Comparison of ENCODE assay signal across 30 cellular contexts in genomic region chr5:82987188-82987587, GRCh38.
"Had no signal": no experiment of that assay in that cellular context is flagged by ENCODE, and none has a peak within 500 bp of the region (broad histone marks: within the 10 kb centered on the region; RNA-seq: fewer than 3 reads in every experiment).

No MANE protein-coding gene starts in this region.

- H3K4me2 ChIP-seq: KMS-11, SK-N-SH had no signal

- ATAC-seq: activated T-cell treated with anti-CD3 and anti-CD28 coated beads, Interleukin-2, amount 50 U/mL, for 4 hours; PC-3 had no signal

- H3K27me3 ChIP-seq: brain microvascular endothelial cell, Peyer's patch, SJSA1 had no signal

- H3K9me2 ChIP-seq: SK-N-SH had no signal

- H3K4me1 ChIP-seq: Peyer's patch had no signal

- H3K9ac ChIP-seq: KMS-11, SK-N-SH had no signal

- DNase-seq: activated B cell treated with CpG ODN at 0.5 μM for 24 hours; activated CD4-positive, alpha-beta memory T cell treated with anti-CD3 and anti-CD28 coated beads for 36 hours; activated CD4-positive, alpha-beta T cell treated with anti-CD3 and anti-CD28 coated beads for 4 hours; activated CD4-positive, alpha-beta T cell treated with anti-CD3 and anti-CD28 coated beads, Interleukin-2, amount 50 U/mL, for 1 hour; activated CD4-positive, CD25-positive, alpha-beta regulatory T cell treated with anti-CD3 and anti-CD28 coated beads, Interleukin-2, amount 50 U/mL, for 72 hours; activated CD8-positive, alpha-beta memory T cell treated with anti-CD3 and anti-CD28 coated beads, Interleukin-2, amount 50 U/mL, for 4 hours; activated naive CD4-positive, alpha-beta T cell treated with anti-CD3 and anti-CD28 coated beads, Interleukin-2, amount 10 ng/mL, durations not matched to agents 7 days and 5 days; activated T-cell treated with anti-CD3 and anti-CD28 coated beads for 4 hours; activated T-cell treated with anti-CD3 and anti-CD28 coated beads, Interleukin-2, amount 50 U/mL, for 4 hours; amniotic stem cell; aorta; brain microvascular endothelial cell; MM.1S; NCI-H1092 treated with DMSO at 0.1 percent for 48 hours; NCI-H146; NCI-H2029 treated with DMSO at 0.1 percent for 48 hours; NCI-H2107; NCI-H2171; NCI-H510A; NCI-H526; NCI-H748 treated with DMSO at 0.1 percent for 48 hours; NK-92 treated with Interleukin-12 subunit alpha and Interleukin-12 subunit beta, amount 100 ng/mL, for 24 hours; PC-3; Peyer's patch; RPMI8226; SHP77 treated with DMSO at 0.1 percent for 48 hours; SK-N-SH had no signal

- H3K36me3 ChIP-seq: brain microvascular endothelial cell, Peyer's patch, SJSA1 had no signal

- H3K4me3 ChIP-seq: Peyer's patch, SJSA1 had no signal

- H3K27ac ChIP-seq: brain microvascular endothelial cell, KMS-11, Peyer's patch, SJSA1, VCaP had no signal

- H3K9me3 ChIP-seq: Peyer's patch, SJSA1, SK-N-SH had no signal
